In genomic region chr16:4660454-4661007, GRCh38 we compare ENCODE assay signal across 8 cellular contexts. TPM values are rescaled to one million over a fixed set of nuclear protein-coding genes. Genes with fewer than 3 reads are reported as not detected.
DNase-seq lines count a peak whose midpoint lies in the region; ATAC-seq, FAIRE-seq and TF ChIP-seq lines count a peak whose summit lies in the region.

No MANE protein-coding gene starts in this region.

- H2AFZ ChIP-seq in SK-N-SH (ENCODE audit: low read depth): no peak overlapping the region

- H3K36me3 Mint-ChIP-seq in activated naive CD8-positive, alpha-beta T cell treated with anti-CD3 and anti-CD28 coated beads, Interleukin-2, amount 10 ng/mL, durations not matched to agents 7 days and 5 days: peaks cover 11% of the 10 kb centered on the region

- H3K4me3 Mint-ChIP-seq in activated naive CD8-positive, alpha-beta T cell treated with anti-CD3 and anti-CD28 coated beads, Interleukin-2, amount 10 ng/mL, durations not matched to agents 7 days and 5 days: peak overlapping the region; percentile 69

- no peaks in the 10 kb centered on the region for H3K9me3 ChIP-seq in SK-N-SH

- DNase-seq in GM18507 (ENCODE audit: extremely low spot score, insufficient read length, low read depth): no peak
- peak; percentile 50 for DNase-seq in SK-N-SH
- DNase-seq in activated naive CD8-positive, alpha-beta T cell treated with anti-CD3 and anti-CD28 coated beads, Interleukin-2, amount 10 ng/mL, durations not matched to agents 7 days and 5 days: peak; percentile 77
- DNase-seq in kidney glomerular epithelial cell (lab: John Stamatoyannopoulos, UW): peak; percentile 98
- DNase-seq in stimulated activated CD8-positive, alpha-beta memory T cell treated with anti-CD3 and anti-CD28 coated beads, Interleukin-12 subunit alpha, Interleukin-12 subunit beta, amount 100 ng/mL, for 4 hours (ENCODE audit: low read depth): peak; percentile 78
- DNase-seq in GF-D8 (lab: John Stamatoyannopoulos, UW): no peak

- no peak for TF ChIP-seq EP300 in SK-N-SH (IDR thresholded peaks at IDR 0.05; ENCODE audit: borderline replicate concordance in 1 of 2, low read depth in 1 of 2, low read length in 1 of 2)

- peaks cover 4% of the 10 kb centered on the region; the same call in 1 of the 2 replicates for H4K20me1 ChIP-seq in SK-N-SH (ENCODE audit: insufficient read depth)

- no peaks in the 10 kb centered on the region for H3K9me2 ChIP-seq in SK-N-SH

- 91% methylated on average over 6 of the region's 18 CpGs for WGBS in SK-N-SH (ENCODE audit: low lambda C conversion rate)

- peak; percentile 45 for FAIRE-seq in GM18507 (lab: Jason Lieb, UNC)

- no peaks in the 10 kb centered on the region for H3K9me3 Mint-ChIP-seq in activated naive CD8-positive, alpha-beta T cell treated with anti-CD3 and anti-CD28 coated beads, Interleukin-2, amount 10 ng/mL, durations not matched to agents 7 days and 5 days

- H3K27me3 ChIP-seq in SK-N-SH (ENCODE audit: insufficient read depth): no peaks in the 10 kb centered on the region

- ATAC-seq in activated naive CD8-positive, alpha-beta T cell treated with anti-CD3 and anti-CD28 coated beads, Interleukin-2, amount 10 ng/mL, durations not matched to agents 7 days and 5 days (ENCODE audit: low read depth): peak; percentile 48
- ATAC-seq in HG03460 (IDR thresholded peaks at IDR 0.05; ENCODE audit: unreplicated experiment) (no peak), HG03097 (IDR thresholded peaks at IDR 0.05; ENCODE audit: low FRiP score, unreplicated experiment) (no peak)

- no peaks in the 10 kb centered on the region; the same call in none of the 2 replicates for H3K79me2 ChIP-seq in SK-N-SH (ENCODE audit: insufficient read depth)

- peaks cover 4 to 23% of the 10 kb centered on the region in 2 experiments for H3K36me3 ChIP-seq in SK-N-SH (replicated peaks in 1 of 2; ENCODE audit: control insufficient read depth in 1 of 2, insufficient read depth in 2 of 2, low read length in 1 of 2)

- H3K9ac ChIP-seq in SK-N-SH: no peak overlapping the region

- CTCF ChIA-PET in SK-N-SH (lab: Yijun Ruan, JAX): interaction anchor here (1.4 to 1.8 kb wide), 2 partner anchors 9 to 23 kb away, joined by 3 to 4 read pairs; no protein-coding TSS in a partner anchor

- peak overlapping the region; percentile 89 for H3K27ac Mint-ChIP-seq in activated naive CD8-positive, alpha-beta T cell treated with anti-CD3 and anti-CD28 coated beads, Interleukin-2, amount 10 ng/mL, durations not matched to agents 7 days and 5 days

- TF ChIP-seq CTCF in SK-N-SH (IDR thresholded peaks at IDR 0.05): no peak

- H3K4me2 ChIP-seq in SK-N-SH: no peak overlapping the region

- H3K4me1 ChIP-seq in SK-N-SH (ENCODE audit: control insufficient read depth in 1 of 2, insufficient read depth in 2 of 2, low read depth in 1 of 2, low read length in 1 of 2): no peaks in the 10 kb centered on the region

- peaks cover 42% of the 10 kb centered on the region for H3K4me1 Mint-ChIP-seq in activated naive CD8-positive, alpha-beta T cell treated with anti-CD3 and anti-CD28 coated beads, Interleukin-2, amount 10 ng/mL, durations not matched to agents 7 days and 5 days

- no peak overlapping the region for H3K27ac ChIP-seq in SK-N-SH (ENCODE audit: low read depth in 2 of 2, low read length in 1 of 2)

- no peak for TF ChIP-seq RAD21 in SK-N-SH (IDR thresholded peaks at IDR 0.05; ENCODE audit: low read length)

- POLR2A ChIA-PET in SK-N-SH (lab: Yijun Ruan, JAX): no interaction called here
- POLR2A ChIA-PET in activated naive CD8-positive, alpha-beta T cell treated with anti-CD3 and anti-CD28 coated beads, Interleukin-2, amount 10 ng/mL, durations not matched to agents 7 days and 5 days (lab: Charles Lee): interaction anchor here (0.7 to 1.9 kb wide), 7 partner anchors 9 to 45 kb away, joined by 3 to 4 read pairs (median 3); no protein-coding TSS in a partner anchor

- no peaks in the 10 kb centered on the region for H3K27me3 Mint-ChIP-seq in activated naive CD8-positive, alpha-beta T cell treated with anti-CD3 and anti-CD28 coated beads, Interleukin-2, amount 10 ng/mL, durations not matched to agents 7 days and 5 days

- H3K4me3 ChIP-seq in SK-N-SH (ENCODE audit: low read depth in 2 of 2, low read length in 1 of 2): no peak overlapping the region

- no peaks in the 10 kb centered on the region for H3F3A ChIP-seq in SK-N-SH (replicated peaks; ENCODE audit: insufficient read depth)

TF ChIP-seq in SK-N-SH, 30 proteins besides CTCF, POLR2A, EP300 and RAD21:
- TF ChIP-seq CHD2 (IDR thresholded peaks at IDR 0.05; ENCODE audit: low read length, partially characterized antibody): no peak
- TF ChIP-seq USF2 (IDR thresholded peaks at IDR 0.05; ENCODE audit: borderline replicate concordance, low read depth, low read length): no peak
- no peak for TF ChIP-seq MXI1 (IDR thresholded peaks at IDR 0.05; ENCODE audit: low read depth, low read length)
- TF ChIP-seq RFX5 (IDR thresholded peaks at IDR 0.05; ENCODE audit: low read length): no peak
- no peak for TF ChIP-seq YY1 (IDR thresholded peaks at IDR 0.05; ENCODE audit: low read depth)
- TF ChIP-seq RXRA (IDR thresholded peaks at IDR 0.05; ENCODE audit: borderline replicate concordance, low read depth): no peak
- no peak for TF ChIP-seq POLR2AphosphoS5 (IDR thresholded peaks at IDR 0.05; ENCODE audit: low read depth, low read length)
- TF ChIP-seq REST (IDR thresholded peaks at IDR 0.05; ENCODE audit: low read depth, low read length): no peak
- TF ChIP-seq GATA2 (CRISPR knock-in tag; IDR thresholded peaks at IDR 0.05): no peak

RNA-seq across cellular contexts. Expression of gene NUDT16L1, which starts 32.8 kb away (rescaled TPM):
- 45.8 and 45.9 TPM in 2 replicates for polyA plus RNA-seq in SK-N-SH (2012; rRNA removed)
- 28.8 and 35.6 TPM in 2 replicates for polyA plus RNA-seq in SK-N-SH (2012; cell fraction: cytosol; rRNA removed)
- polyA plus RNA-seq in SK-N-SH (2012; cell fraction: nucleus; rRNA removed): 52.3 and 65.9 TPM in 2 replicates
- total RNA-seq in activated naive CD8-positive, alpha-beta T cell treated with anti-CD3 and anti-CD28 coated beads, Interleukin-2, amount 10 ng/mL, durations not matched to agents 7 days and 5 days: 10 to 100 TPM; 40.7 to 42.7 TPM

RNA-seq across cellular contexts. Expression of gene MGRN1, which starts 35.9 kb away (rescaled TPM):
- 5.5 and 13.3 TPM in 2 replicates for polyA plus RNA-seq in SK-N-SH (2012; rRNA removed)
- 8.6 and 12.0 TPM in 2 replicates for polyA plus RNA-seq in SK-N-SH (2012; cell fraction: cytosol; rRNA removed)
- polyA plus RNA-seq in SK-N-SH (2012; cell fraction: nucleus; rRNA removed): 26.7 and 38.3 TPM in 2 replicates
- total RNA-seq in activated naive CD8-positive, alpha-beta T cell treated with anti-CD3 and anti-CD28 coated beads, Interleukin-2, amount 10 ng/mL, durations not matched to agents 7 days and 5 days: 10 to 100 TPM; 84.4 to 91.7 TPM

RNA-seq across cellular contexts. Expression of gene UBALD1, which starts 45.8 kb away (rescaled TPM):
- 13.0 and 16.7 TPM in 2 replicates for polyA plus RNA-seq in SK-N-SH (2012; rRNA removed)
- polyA plus RNA-seq in SK-N-SH (2012; cell fraction: cytosol; rRNA removed): 4.7 and 6.1 TPM in 2 replicates
- 47.9 and 62.5 TPM in 2 replicates for polyA plus RNA-seq in SK-N-SH (2012; cell fraction: nucleus; rRNA removed)
- 10 to 100 TPM; 21.3 to 23.7 TPM for total RNA-seq in activated naive CD8-positive, alpha-beta T cell treated with anti-CD3 and anti-CD28 coated beads, Interleukin-2, amount 10 ng/mL, durations not matched to agents 7 days and 5 days

Comparison
In these comparisons a context has a peak if more than half of its experiments do, and no peak if none do; other contexts are left out.
1. DNase-seq: peak in SK-N-SH (single experiment), activated naive CD8-positive, alpha-beta T cell treated with anti-CD3 and anti-CD28 coated beads, Interleukin-2, amount 10 ng/mL, durations not matched to agents 7 days and 5 days (single experiment), kidney glomerular epithelial cell (single experiment) and stimulated activated CD8-positive, alpha-beta memory T cell treated with anti-CD3 and anti-CD28 coated beads, Interleukin-12 subunit alpha, Interleukin-12 subunit beta, amount 100 ng/mL, for 4 hours (single experiment); none in GM18507 (single experiment) and GF-D8 (single experiment).